In genomic region chr6:111590209-111590955, GRCh38 we compare ENCODE assay signal across 2 cellular contexts.
TF ChIP-seq lines count a peak whose summit lies in the region.

No MANE protein-coding gene starts in this region.

TF ChIP-seq in SK-N-SH, 30 proteins besides CTCF, POLR2A, EP300 and RAD21 (continued from another document):
- TF ChIP-seq ZBTB33 (IDR thresholded peaks at IDR 0.05; ENCODE audit: borderline replicate concordance, low read depth) (no peak), FOSL2 (IDR thresholded peaks at IDR 0.05; ENCODE audit: borderline replicate concordance, low read depth) (no peak), RXRA (IDR thresholded peaks at IDR 0.05; ENCODE audit: borderline replicate concordance, low read depth) (no peak), POLR2AphosphoS5 (IDR thresholded peaks at IDR 0.05; ENCODE audit: low read depth, low read length) (no peak), GABPA (IDR thresholded peaks at IDR 0.05; ENCODE audit: low read depth) (no peak), SIN3A (IDR thresholded peaks at IDR 0.05; ENCODE audit: borderline replicate concordance, low read depth, low read length) (no peak), NFIC (IDR thresholded peaks at IDR 0.05; ENCODE audit: borderline replicate concordance) (no peak), MXI1 (IDR thresholded peaks at IDR 0.05; ENCODE audit: low read depth, low read length) (no peak), EZH2phosphoT487 (IDR thresholded peaks at IDR 0.05; ENCODE audit: borderline replicate concordance, low read depth) (no peak), REST (IDR thresholded peaks at IDR 0.05; ENCODE audit: low read depth, low read length) (no peak), ELF1 (IDR thresholded peaks at IDR 0.05) (no peak), TAF1 (IDR thresholded peaks at IDR 0.05; ENCODE audit: borderline replicate concordance, low read depth, low read length) (no peak), IRF3 (IDR thresholded peaks at IDR 0.05; ENCODE audit: low read depth, low read length) (no peak), SMC3 (IDR thresholded peaks at IDR 0.05; ENCODE audit: low read depth, low read length) (no peak)

TF ChIP-seq in SK-N-SH treated with all-trans-retinoic acid at 6 μM for 48 hours, 23 proteins besides CTCF, POLR2A, EP300 and RAD21 (continued from another document):
- TF ChIP-seq CREB5 (CRISPR knock-in tag; IDR thresholded peaks at IDR 0.05; ENCODE audit: low read depth): no peak
- TF ChIP-seq CSRNP3 (CRISPR knock-in tag; IDR thresholded peaks at IDR 0.05): no peak
